In the genomic region with DNA sequence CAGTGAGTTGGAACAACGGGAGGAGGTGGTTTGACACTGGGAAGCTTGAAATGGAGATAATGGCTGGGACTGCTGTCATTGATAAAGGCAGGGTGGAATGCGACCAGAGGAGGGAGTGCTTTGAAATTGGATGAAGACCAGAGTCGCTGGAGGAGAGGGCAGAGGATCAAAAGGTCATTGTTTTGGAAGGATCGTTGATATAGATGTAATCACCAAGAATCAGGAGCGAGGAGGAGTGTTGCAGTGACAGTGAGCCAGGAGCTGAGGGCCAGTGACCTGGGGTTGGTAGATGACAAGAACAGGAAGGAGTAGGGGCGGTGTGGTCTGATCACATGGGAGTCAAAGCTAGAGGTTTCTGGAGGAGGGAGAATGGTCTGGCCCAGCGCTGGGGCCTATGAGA, we compare ENCODE assay signal across 12 cellular contexts. TPM values are rescaled to one million over a fixed set of nuclear protein-coding genes. Genes with fewer than 3 reads are reported as not detected.
DNase-seq lines count a peak whose midpoint lies in the region; ATAC-seq and TF ChIP-seq lines count a peak whose summit lies in the region.
"Had no signal": no experiment of that assay in that cellular context is flagged by ENCODE, and none has a peak within 500 bp of the region (broad histone marks: within the 10 kb centered on the region; RNA-seq: fewer than 3 reads in every experiment).

No MANE protein-coding gene starts in this region.

- peaks cover 58% of the 10 kb centered on the region for H3K36me3 Mint-ChIP-seq in CD4-positive, CD25-positive, alpha-beta regulatory T cell
- peaks cover 32% of the 10 kb centered on the region for H3K36me3 Mint-ChIP-seq in activated naive CD8-positive, alpha-beta T cell

- H3K9me3 Mint-ChIP-seq in CD4-positive, CD25-positive, alpha-beta regulatory T cell: no peaks in the 10 kb centered on the region
- H3K9me3 Mint-ChIP-seq in activated naive CD8-positive, alpha-beta T cell (ENCODE audit: low read depth): no peaks in the 10 kb centered on the region

- no peaks in the 10 kb centered on the region for H3K27me3 Mint-ChIP-seq in CD4-positive, CD25-positive, alpha-beta regulatory T cell
- H3K27me3 Mint-ChIP-seq in activated naive CD8-positive, alpha-beta T cell: no peaks in the 10 kb centered on the region

- H3K9ac ChIP-seq in colonic mucosa (ENCODE audit: low read depth in 2 of 2, low read length in 2 of 2): no peak overlapping the region

- no peaks in the 10 kb centered on the region for H3K9me3 ChIP-seq in CD4-positive, CD25-positive, alpha-beta regulatory T cell (ENCODE audit: control insufficient read depth in 2 of 2, low read length in 2 of 2)
- H3K9me3 ChIP-seq in mucosa of descending colon (no peaks in the 10 kb centered on the region), colonic mucosa (no peaks in the 10 kb centered on the region)

- H3K36me3 ChIP-seq in CD4-positive, CD25-positive, alpha-beta regulatory T cell (ENCODE audit: control insufficient read depth, insufficient read depth, low read length): peaks cover 66% of the 10 kb centered on the region
- H3K36me3 ChIP-seq in mucosa of descending colon (ENCODE audit: low read depth): no peaks in the 10 kb centered on the region
- peaks cover 5% of the 10 kb centered on the region for H3K36me3 ChIP-seq in colonic mucosa

- no peak for DNase-seq in CD4-positive, CD25-positive, alpha-beta regulatory T cell
- peak; percentile 21 for DNase-seq in ELF-1 (ENCODE audit: low read depth, low spot score)
- no peak for DNase-seq in mucosa of descending colon
- DNase-seq in COLO668 (lab: John Stamatoyannopoulos, UW; ENCODE audit: unreplicated experiment): no peak
- no peak for DNase-seq in activated effector memory CD4-positive, alpha-beta T cell treated with anti-CD3 and anti-CD28 coated beads, Interleukin-2, amount 50 U/mL, for 16 hours
- no peak for DNase-seq in colonic mucosa
- DNase-seq: activated CD8-positive, alpha-beta memory T cell treated with anti-CD3 and anti-CD28 coated beads for 24 hours; effector CD8-positive, alpha-beta T cell; hippocampal formation; NCI-H1417 treated with DMSO at 0.1 percent for 48 hours; T-helper 9 cell had no signal

- H3K27ac Mint-ChIP-seq in CD4-positive, CD25-positive, alpha-beta regulatory T cell: peak overlapping the region; percentile 78 to 85 (median 82)
- peak overlapping the region; percentile 43 for H3K27ac Mint-ChIP-seq in activated naive CD8-positive, alpha-beta T cell

- H3K4me3 ChIP-seq in CD4-positive, CD25-positive, alpha-beta regulatory T cell (ENCODE audit: low read depth, low read length): no peak overlapping the region
- no peak overlapping the region for H3K4me3 ChIP-seq in mucosa of descending colon
- H3K4me3 ChIP-seq in colonic mucosa: no peak overlapping the region

- H3K4me1 ChIP-seq in CD4-positive, CD25-positive, alpha-beta regulatory T cell (ENCODE audit: control insufficient read depth, insufficient read depth, low read length, poor library complexity, severe bottlenecking): peaks cover 15% of the 10 kb centered on the region
- H3K4me1 ChIP-seq in mucosa of descending colon (ENCODE audit: low read depth) (no peaks in the 10 kb centered on the region), colonic mucosa (no peaks in the 10 kb centered on the region)

- TF ChIP-seq CTCF in mucosa of descending colon (IDR thresholded peaks at IDR 0.05): no peak
- TF ChIP-seq CTCF in colonic mucosa (IDR thresholded peaks at IDR 0.05): no peak

- H3K27ac ChIP-seq in CD4-positive, CD25-positive, alpha-beta regulatory T cell (ENCODE audit: insufficient read depth, low read length, poor library complexity, severe bottlenecking): no peak overlapping the region
- H3K27ac ChIP-seq in colonic mucosa: no peak overlapping the region

- H3K27me3 ChIP-seq in CD4-positive, CD25-positive, alpha-beta regulatory T cell (ENCODE audit: control insufficient read depth, insufficient read depth, low read length): no peaks in the 10 kb centered on the region
- H3K27me3 ChIP-seq in colonic mucosa: no peaks in the 10 kb centered on the region

- no peak for ATAC-seq in CD4-positive, CD25-positive, alpha-beta regulatory T cell (ENCODE audit: low read depth in 2 of 2)
- peak; percentile 12 for ATAC-seq in mucosa of descending colon

- H3K4me3 Mint-ChIP-seq in CD4-positive, CD25-positive, alpha-beta regulatory T cell: peak overlapping the region in 2 of 4 donors; percentile 39 to 45
- peak overlapping the region; percentile 18 for H3K4me3 Mint-ChIP-seq in activated naive CD8-positive, alpha-beta T cell

- intact Hi-C loops in mucosa of descending colon (cut with DNase I, micrococcal nuclease) (no loop called here), colonic mucosa (cut with DNase I) (no loop called here)

- peaks cover 31 to 56% (median 47%) of the 10 kb centered on the region in 4 donors for H3K4me1 Mint-ChIP-seq in CD4-positive, CD25-positive, alpha-beta regulatory T cell
- H3K4me1 Mint-ChIP-seq in activated naive CD8-positive, alpha-beta T cell (ENCODE audit: low read depth): peaks cover 43% of the 10 kb centered on the region

RNA-seq across cellular contexts. Expression of a gene that starts 25.3 kb away (rescaled TPM):
- total RNA-seq in CD4-positive, CD25-positive, alpha-beta regulatory T cell: 53.7 TPM
- polyA plus RNA-seq in CD4-positive, CD25-positive, alpha-beta regulatory T cell: 100 to 1,000 TPM in 3 of 4 donors, 10 to 100 TPM in 1; 98.7 to 124 (median 113) TPM
- total RNA-seq in mucosa of descending colon (100 to 1,000 TPM; 129 to 202 (median 200) TPM), colonic mucosa (100 to 1,000 TPM; 205 to 220 TPM)
